In genomic region chr6:85450578-85450884, GRCh38 we compare ENCODE assay signal across 8 cellular contexts. TPM values are rescaled to one million over a fixed set of nuclear protein-coding genes. Genes with fewer than 3 reads are reported as not detected.
DNase-seq lines count a peak whose midpoint lies in the region; ATAC-seq and TF ChIP-seq lines count a peak whose summit lies in the region.

No MANE protein-coding gene starts in this region.

- intact Hi-C loops in right lobe of liver (cut with DNase I), result no loop called here

- no peaks in the 10 kb centered on the region for H3K9me3 ChIP-seq in right lobe of liver
- H3K9me3 ChIP-seq in upper lobe of left lung, result no peaks in the 10 kb centered on the region

- TF ChIP-seq CTCF in GM13977 (IDR thresholded peaks at IDR 0.05; ENCODE audit: extremely low read depth, insufficient read depth, missing control alignments), result no peak
- TF ChIP-seq CTCF in right lobe of liver (IDR thresholded peaks at IDR 0.05), result no peak
- TF ChIP-seq CTCF in upper lobe of left lung (IDR thresholded peaks at IDR 0.05), result no peak

- TF ChIP-seq POLR2A in right lobe of liver (IDR thresholded peaks at IDR 0.05) (no peak), upper lobe of left lung (IDR thresholded peaks at IDR 0.05) (no peak)

- in situ Hi-C loops in GM13977 (cut with MboI; ENCODE audit: low pct_unique_long_range_greater_than_20kb, low sequenced_read_pairs, unreplicated experiment), result no loop called here

- H3K4me3 ChIP-seq in right lobe of liver (peak overlapping the region; percentile 60 to 67 (median 63)), upper lobe of left lung (peak overlapping the region; percentile 50 to 65 (median 60))

- H3K27ac ChIP-seq in angular gyrus (ENCODE audit: low read depth, low read length) (peak overlapping the region; percentile 47), right lobe of liver (peak overlapping the region; percentile 52 to 87 (median 86)), upper lobe of left lung (peak overlapping the region; percentile 0 to 73 (median 59))

- H3K36me3 ChIP-seq in right lobe of liver (no peaks in the 10 kb centered on the region), upper lobe of left lung (no peaks in the 10 kb centered on the region)

- H3K4me1 ChIP-seq in right lobe of liver, result peaks cover 0 to 18% (median 10%) of the 10 kb centered on the region in 4 donors
- peaks cover 9 to 36% (median 23%) of the 10 kb centered on the region in 4 donors for H3K4me1 ChIP-seq in upper lobe of left lung

- peak; percentile 38 for DNase-seq in GM13977 (ENCODE audit: low spot score)
- no peak for DNase-seq in right lobe of liver
- no peak for DNase-seq in upper lobe of left lung
- DNase-seq in MV-4-11 (lab: John Stamatoyannopoulos, UW), result no peak

- no peak for TF ChIP-seq EP300 in upper lobe of left lung (IDR thresholded peaks at IDR 0.05)

- 7% methylated on average over 5 of the region's 13 CpGs for WGBS in right lobe of liver (ENCODE audit: insufficient coverage, low coverage, low lambda C conversion rate, missing lambda C conversion rate)
- WGBS in upper lobe of left lung, 2 donors, result 16 to 20% methylated on average over 8 to 13 of the region's 13 CpGs

- ATAC-seq in HG02884 (IDR thresholded peaks at IDR 0.05; ENCODE audit: unreplicated experiment), result peak; percentile 6
- ATAC-seq in right lobe of liver, result no peak
- ATAC-seq in upper lobe of left lung (ENCODE audit: low FRiP score in 2 of 2), result peak in 1 of 2 donors; percentile 18
- ATAC-seq in HG02981 (IDR thresholded peaks at IDR 0.05; ENCODE audit: unreplicated experiment), result no peak
- ATAC-seq in HG03432 (IDR thresholded peaks at IDR 0.05; ENCODE audit: unreplicated experiment), result no peak

- no peaks in the 10 kb centered on the region for H3K27me3 ChIP-seq in right lobe of liver
- H3K27me3 ChIP-seq in upper lobe of left lung, result peaks cover 0 to 6% (median 3%) of the 10 kb centered on the region in 4 donors

RNA-seq across cellular contexts. Expression of gene NT5E, which starts 0.6 kb away (rescaled TPM):
- total RNA-seq in right lobe of liver (10 to 100 TPM; 19.3 to 31.8 (median 25.8) TPM), upper lobe of left lung (10 to 100 TPM in 3 of 6 donors, 1 to 10 TPM in 3; 1.4 to 17.8 (median 9.6) TPM)
